ENCODE assay signal across 8 cellular contexts in genomic region chr7:113159746-113160339, GRCh38. TPM values are rescaled to one million over a fixed set of nuclear protein-coding genes. Genes with fewer than 3 reads are reported as not detected.
A peak's percentile ranks its signal among the peaks of the same experiment; 100 is the strongest.
DNase-seq lines count a peak whose midpoint lies in the region; ATAC-seq and TF ChIP-seq lines count a peak whose summit lies in the region.

No MANE protein-coding gene starts in this region.

- no peaks in the 10 kb centered on the region for H3K36me3 ChIP-seq in DND-41 (ENCODE audit: insufficient read depth, low read length)
- H3K36me3 ChIP-seq in NT2/D1 (ENCODE audit: insufficient read depth, insufficient read length, low read length): no peaks in the 10 kb centered on the region
- H3K36me3 ChIP-seq in trophoblast cell (ENCODE audit: control insufficient read depth in 1 of 2, insufficient read depth in 2 of 2, low read length in 2 of 2): no peaks in the 10 kb centered on the region

- H3K9me3 ChIP-seq in DND-41 (ENCODE audit: insufficient read depth, low read length, severe bottlenecking) (no peaks in the 10 kb centered on the region), NT2/D1 (ENCODE audit: insufficient read depth, low read length) (no peaks in the 10 kb centered on the region), trophoblast cell (ENCODE audit: insufficient read depth, low read depth, low read length) (no peaks in the 10 kb centered on the region)

- no peak overlapping the region for H4K12ac ChIP-seq in trophoblast cell (ENCODE audit: low read depth, low read length)

- H2BK5ac ChIP-seq in trophoblast cell (ENCODE audit: low read depth, low read length, poor library complexity): no peak overlapping the region

- H3K4me1 ChIP-seq in DND-41 (ENCODE audit: insufficient read depth, low read length) (no peaks in the 10 kb centered on the region), NT2/D1 (ENCODE audit: insufficient read depth, insufficient read length) (no peaks in the 10 kb centered on the region), trophoblast cell (ENCODE audit: control insufficient read depth in 1 of 2, insufficient read depth in 2 of 2, low read length in 2 of 2) (no peaks in the 10 kb centered on the region)

- H3K4ac ChIP-seq in trophoblast cell (ENCODE audit: low read depth, low read length): no peak overlapping the region

- H3K4me3 ChIP-seq in DND-41 (ENCODE audit: low read depth in 1 of 2, low read length in 2 of 2) (no peak overlapping the region), NT2/D1 (ENCODE audit: insufficient read length, low read depth) (no peak overlapping the region), epithelial cell of esophagus (ENCODE audit: low read length) (no peak overlapping the region), trophoblast cell (ENCODE audit: low read depth, low read length) (no peak overlapping the region)

- no peak overlapping the region for H4K8ac ChIP-seq in trophoblast cell (ENCODE audit: low read depth, low read length)

- H4K91ac ChIP-seq in trophoblast cell (ENCODE audit: low read depth, low read length): no peak overlapping the region

- H3K27me3 ChIP-seq in DND-41 (ENCODE audit: insufficient read depth, low read length, poor library complexity) (no peaks in the 10 kb centered on the region), NT2/D1 (ENCODE audit: insufficient read depth, insufficient read length) (no peaks in the 10 kb centered on the region), trophoblast cell (ENCODE audit: insufficient read depth, low read length) (no peaks in the 10 kb centered on the region)

- H2AFZ ChIP-seq in DND-41 (ENCODE audit: low read depth, low read length) (no peak overlapping the region), trophoblast cell (ENCODE audit: insufficient read depth, low read length, poor library complexity) (no peak overlapping the region)

- no peak overlapping the region for H3K23ac ChIP-seq in trophoblast cell (ENCODE audit: low read length)

- no peaks in the 10 kb centered on the region for H3K79me1 ChIP-seq in trophoblast cell (ENCODE audit: low read length)

- H3K14ac ChIP-seq in trophoblast cell (ENCODE audit: low read length): no peak overlapping the region

- TF ChIP-seq CTCF in DND-41 (IDR thresholded peaks at IDR 0.05; ENCODE audit: borderline replicate concordance, extremely low read depth, low read length, poor library complexity, severe bottlenecking): peak; percentile 68
- TF ChIP-seq CTCF in epithelial cell of esophagus (IDR thresholded peaks at IDR 0.05; ENCODE audit: insufficient read depth, low read depth, low read length, missing control alignments): peak; percentile 80

- H2AK5ac ChIP-seq in trophoblast cell (ENCODE audit: low read length): no peak overlapping the region

- H3K18ac ChIP-seq in trophoblast cell (ENCODE audit: low read length): no peak overlapping the region

- no peak overlapping the region for H3K27ac ChIP-seq in DND-41 (ENCODE audit: low read length)
- H3K27ac ChIP-seq in trophoblast cell (ENCODE audit: low read depth, low read length): no peak overlapping the region

- ATAC-seq in DND-41 (ENCODE audit: insufficient read depth, low read depth) (peak; percentile 75), GM19397 (IDR thresholded peaks at IDR 0.05; ENCODE audit: unreplicated experiment) (peak; percentile 74), HG03571 (IDR thresholded peaks at IDR 0.05; ENCODE audit: unreplicated experiment) (no peak)

- H2BK120ac ChIP-seq in trophoblast cell (ENCODE audit: insufficient read depth, low read length, poor library complexity): no peak overlapping the region

- H2BK12ac ChIP-seq in trophoblast cell (ENCODE audit: low read length): no peak overlapping the region

- H3K9ac ChIP-seq in DND-41 (ENCODE audit: low read depth, low read length) (no peak overlapping the region), NT2/D1 (ENCODE audit: insufficient read length, low read depth) (no peak overlapping the region), trophoblast cell (ENCODE audit: low read length) (no peak overlapping the region)

- H3K4me2 ChIP-seq in DND-41 (ENCODE audit: insufficient read depth, low read length): no peak overlapping the region
- no peak overlapping the region for H3K4me2 ChIP-seq in trophoblast cell (ENCODE audit: low read length)

- H3K79me2 ChIP-seq in DND-41 (ENCODE audit: insufficient read depth, low read length) (no peaks in the 10 kb centered on the region), trophoblast cell (ENCODE audit: control insufficient read depth, insufficient read depth, low read length, poor library complexity) (no peaks in the 10 kb centered on the region)

- no CpG with 5 or more reads among the region's 5 CpGs for WGBS in trophoblast cell (ENCODE audit: extremely low coverage, insufficient coverage, insufficient read length)

- DNase-seq in DND-41: peak; percentile 21
- DNase-seq in HK-2 (ENCODE audit: unreplicated experiment): peak; percentile 11
- peak; percentile 30 for DNase-seq in NT2/D1 (ENCODE audit: low read depth, low spot score)
- peak; percentile 50 for DNase-seq in epithelial cell of esophagus (ENCODE audit: low read depth)
- peak; percentile 40 to 63 for DNase-seq in trophoblast cell
- no peak for DNase-seq in dedifferentiated amniotic fluid mesenchymal stem cell (ENCODE audit: extremely low spot score)

- H4K20me1 ChIP-seq in DND-41 (ENCODE audit: insufficient read depth, low read length): no peaks in the 10 kb centered on the region

RNA-seq across cellular contexts. Expression of gene SMIM30, which starts 41.5 kb away (rescaled TPM):
- 91.5 and 92.1 TPM in 2 replicates for polyA plus RNA-seq in trophoblast cell (2013)
